In genomic region chr20:32304121-32304520, GRCh38 we compare ENCODE assay signal across 25 cellular contexts.
"Had no signal": no experiment of that assay in that cellular context is flagged by ENCODE, and none has a peak within 500 bp of the region (broad histone marks: within the 10 kb centered on the region; RNA-seq: fewer than 3 reads in every experiment).

No MANE protein-coding gene starts in this region.

- H3K9me3 ChIP-seq: esophagus squamous epithelium, gastrocnemius medialis, heart left ventricle had no signal

- H3K36me3 ChIP-seq: brain microvascular endothelial cell, esophagus squamous epithelium, gastrocnemius medialis, heart left ventricle had no signal

- DNase-seq: activated CD4-positive, alpha-beta T cell treated with anti-CD3 and anti-CD28 coated beads for 4 hours; activated CD4-positive, alpha-beta T cell treated with anti-CD3 and anti-CD28 coated beads, Interleukin-2, amount 50 U/mL, for 1 hour; activated CD4-positive, alpha-beta T cell treated with anti-CD3 and anti-CD28 coated beads, Interleukin-2, amount 50 U/mL, for 48 hours; activated CD4-positive, CD25-positive, alpha-beta regulatory T cell; activated CD4-positive, CD25-positive, alpha-beta regulatory T cell treated with anti-CD3 and anti-CD28 coated beads, Interleukin-2, amount 50 U/mL, for 72 hours; activated CD8-positive, alpha-beta memory T cell treated with anti-CD3 and anti-CD28 coated beads for 24 hours; activated CD8-positive, alpha-beta T cell treated with anti-CD3 and anti-CD28 coated beads for 36 hours; activated effector memory CD4-positive, alpha-beta T cell treated with Interleukin-2 at 50 U/mL for 16 hours; activated gamma-delta T cell treated with Interleukin-2 at 50 U/mL for 16 hours; activated naive CD4-positive, alpha-beta T cell treated with anti-CD3 and anti-CD28 coated beads, Interleukin-2, amount 50 U/mL, for 16 hours; activated naive CD4-positive, alpha-beta T cell treated with Interleukin-2 at 50 U/mL for 16 hours; amniotic stem cell; anterior cingulate cortex; brain microvascular endothelial cell; cerebellar nuclear complex; effector CD4-positive, alpha-beta T cell; effector memory CD8-positive, alpha-beta T cell; esophagus squamous epithelium; foreskin fibroblast; gastrocnemius medialis; glutamatergic neuron; heart left ventricle; T-helper 2 cell had no signal

- H3K4me3 ChIP-seq: coronary artery, esophagus squamous epithelium, gastrocnemius medialis, heart left ventricle had no signal

- ATAC-seq: activated CD8-positive, alpha-beta T cell treated with anti-CD3 and anti-CD28 coated beads for 36 hours; effector memory CD8-positive, alpha-beta T cell; gastrocnemius medialis; heart left ventricle had no signal

- H3K4me1 ChIP-seq: gastrocnemius medialis had no signal

- H3K27ac ChIP-seq: brain microvascular endothelial cell, coronary artery, epithelial cell of prostate, esophagus squamous epithelium, gastrocnemius medialis, heart left ventricle had no signal

- H3K27me3 ChIP-seq: brain microvascular endothelial cell, esophagus squamous epithelium, gastrocnemius medialis, heart left ventricle had no signal
